In genomic region chr7:7956531-7957221, GRCh38 we compare ENCODE assay signal across 15 cellular contexts. TPM values are rescaled to one million over a fixed set of nuclear protein-coding genes. Genes with fewer than 3 reads are reported as not detected.
DNase-seq lines count a peak whose midpoint lies in the region; ATAC-seq and TF ChIP-seq lines count a peak whose summit lies in the region.
"Had no signal": no experiment of that assay in that cellular context is flagged by ENCODE, and none has a peak within 500 bp of the region (broad histone marks: within the 10 kb centered on the region; RNA-seq: fewer than 3 reads in every experiment).

No MANE protein-coding gene starts in this region.

- no peaks in the 10 kb centered on the region for H3K4me1 Mint-ChIP-seq in stimulated activated naive CD8-positive, alpha-beta T cell treated with anti-CD3 and anti-CD28 coated beads, Interleukin-15, amount 100 ng/mL, for 72 hours

- H3K4me2 ChIP-seq in PC-9: peak overlapping the region; percentile 56

- peak; percentile 8 for DNase-seq in NCI-H2029 (lab: John Stamatoyannopoulos, UW)
- no peak for DNase-seq in NCI-H2029 treated with DMSO at 0.1 percent for 48 hours (lab: John Stamatoyannopoulos, UW)
- peak; percentile 41 to 93 for DNase-seq in PC-9
- DNase-seq in fibroblast of the aortic adventitia (ENCODE audit: low read depth): peak; percentile 62
- DNase-seq in upper lobe of left lung: peak in 1 of 2 donors; percentile 78
- DNase-seq in stimulated activated naive CD8-positive, alpha-beta T cell treated with anti-CD3 and anti-CD28 coated beads, Interleukin-15, amount 100 ng/mL, for 72 hours: no peak
- DNase-seq in aorta: no peak
- DNase-seq in NCI-H2227 (lab: John Stamatoyannopoulos, UW; ENCODE audit: unreplicated experiment): no peak
- DNase-seq: H9, head of caudate nucleus, NCI-H82, spleen, tibial artery had no signal

- WGBS in upper lobe of left lung, 2 donors: 63 to 70% methylated on average over 3 of the region's 3 CpGs
- WGBS in aorta, 2 donors: 76 to 82% methylated on average over 3 of the region's 3 CpGs

- H3K79me2 ChIP-seq in PC-9 (ENCODE audit: low read depth): no peaks in the 10 kb centered on the region

- intact Hi-C loops in PC-9 (cut with micrococcal nuclease; ENCODE audit: unreplicated experiment): loop anchor here (1.0 kb wide), 2 partner anchors 12 to 45 kb away; partner anchors contain the start of gene GLCCI1
- intact Hi-C loops in aorta (cut with DNase I): no loop called here

- H2AFZ ChIP-seq in PC-9: no peak overlapping the region

- H3K27ac ChIP-seq in PC-9 (peak overlapping the region; percentile 76), upper lobe of left lung (peak overlapping the region in 3 of 4 donors; percentile 33 to 53 (median 45)), aorta (ENCODE audit: low read depth in 1 of 2, low read length in 2 of 2) (no peak overlapping the region)
- H3K27ac ChIP-seq: coronary artery, spleen, tibial artery had no signal

- no peaks in the 10 kb centered on the region for H3K27me3 Mint-ChIP-seq in stimulated activated naive CD8-positive, alpha-beta T cell treated with anti-CD3 and anti-CD28 coated beads, Interleukin-15, amount 100 ng/mL, for 72 hours

- H3F3A ChIP-seq in PC-9 (ENCODE audit: insufficient read depth, low read depth): peaks cover 18% of the 10 kb centered on the region

- no peak for TF ChIP-seq POLR2A in upper lobe of left lung (IDR thresholded peaks at IDR 0.05)

- no peaks in the 10 kb centered on the region; the same call in 1 of the 2 replicates for H3K9me3 ChIP-seq in PC-9 (ENCODE audit: insufficient read depth, low read depth)
- no peaks in the 10 kb centered on the region for H3K9me3 ChIP-seq in upper lobe of left lung
- no peaks in the 10 kb centered on the region for H3K9me3 ChIP-seq in aorta (ENCODE audit: control insufficient read depth, low read length)
- H3K9me3 ChIP-seq: spleen, tibial artery had no signal

- no peak for TF ChIP-seq CTCF in PC-9 (conservative IDR thresholded peaks at IDR 0.05)
- no peak for TF ChIP-seq CTCF in fibroblast of the aortic adventitia (IDR thresholded peaks at IDR 0.05; ENCODE audit: insufficient read depth, low read length)
- TF ChIP-seq CTCF in upper lobe of left lung (IDR thresholded peaks at IDR 0.05): no peak

- peak in 2 of 4 donors; percentile 60 to 85 for TF ChIP-seq EP300 in upper lobe of left lung (IDR thresholded peaks at IDR 0.05)

- H3K9me3 Mint-ChIP-seq in stimulated activated naive CD8-positive, alpha-beta T cell treated with anti-CD3 and anti-CD28 coated beads, Interleukin-15, amount 100 ng/mL, for 72 hours: no peaks in the 10 kb centered on the region
- H3K9me3 Mint-ChIP-seq: activated naive CD4-positive, alpha-beta T cell treated with anti-CD3 and anti-CD28 coated beads, Interleukin-2, amount 50 U/mL, for 72 hours; H9 had no signal

- H4K20me1 ChIP-seq in PC-9 (ENCODE audit: insufficient read depth): no peaks in the 10 kb centered on the region

- H3K9me2 ChIP-seq in PC-9 (ENCODE audit: insufficient read depth): no peaks in the 10 kb centered on the region

- H3K27ac Mint-ChIP-seq in stimulated activated naive CD8-positive, alpha-beta T cell treated with anti-CD3 and anti-CD28 coated beads, Interleukin-15, amount 100 ng/mL, for 72 hours: no peak overlapping the region

- CTCF ChIA-PET in PC-9 (lab: Charles Lee): no interaction called here

- H3K4me3 Mint-ChIP-seq in stimulated activated naive CD8-positive, alpha-beta T cell treated with anti-CD3 and anti-CD28 coated beads, Interleukin-15, amount 100 ng/mL, for 72 hours: no peak overlapping the region
- H3K4me3 Mint-ChIP-seq: H9 had no signal

- BruUV-seq in PC-9 (replicated peaks; lab: Mats Ljungman, UMichigan): no TSS peak

- H3K27me3 ChIP-seq in PC-9 (ENCODE audit: insufficient read depth, low read depth) (no peaks in the 10 kb centered on the region), upper lobe of left lung (no peaks in the 10 kb centered on the region), aorta (ENCODE audit: control insufficient read depth in 1 of 2, insufficient read depth in 2 of 2, low read length in 1 of 2) (no peaks in the 10 kb centered on the region)
- H3K27me3 ChIP-seq: spleen, tibial artery had no signal

- ATAC-seq in upper lobe of left lung (ENCODE audit: low FRiP score in 2 of 2) (peak; percentile 73 to 94), aorta (ENCODE audit: low FRiP score) (no peak)
- ATAC-seq in stimulated activated naive CD8-positive, alpha-beta T cell treated with anti-CD3 and anti-CD28 coated beads, Interleukin-15, amount 100 ng/mL, for 72 hours: no peak
- ATAC-seq: activated naive CD4-positive, alpha-beta T cell treated with anti-CD3 and anti-CD28 coated beads, Interleukin-2, amount 50 U/mL, for 72 hours had no signal

- H3K36me3 ChIP-seq in PC-9 (ENCODE audit: low read depth) (no peaks in the 10 kb centered on the region), upper lobe of left lung (no peaks in the 10 kb centered on the region), aorta (ENCODE audit: control insufficient read depth in 1 of 2, insufficient read depth in 2 of 2, low read length in 1 of 2) (no peaks in the 10 kb centered on the region)
- H3K36me3 ChIP-seq: spleen, tibial artery had no signal

- peak overlapping the region; percentile 2; the same call in 1 of the 2 replicates for H3K4me3 ChIP-seq in PC-9
- H3K4me3 ChIP-seq in fibroblast of the aortic adventitia (ENCODE audit: low read depth, low read length): no peak overlapping the region
- H3K4me3 ChIP-seq in upper lobe of left lung: no peak overlapping the region
- no peak overlapping the region for H3K4me3 ChIP-seq in aorta (ENCODE audit: low read length in 2 of 2)
- H3K4me3 ChIP-seq: coronary artery, spleen, tibial artery had no signal

- peaks cover 37% of the 10 kb centered on the region for H3K4me1 ChIP-seq in PC-9 (replicated peaks; ENCODE audit: insufficient read depth)
- H3K4me1 ChIP-seq in upper lobe of left lung: peaks cover 0 to 14% (median 0%) of the 10 kb centered on the region in 4 donors
- H3K4me1 ChIP-seq in aorta (ENCODE audit: control insufficient read depth in 1 of 2, insufficient read depth in 2 of 2, low read length in 2 of 2): no peaks in the 10 kb centered on the region
- H3K4me1 ChIP-seq: spleen, tibial artery had no signal

- POLR2A ChIA-PET in PC-9 (lab: Charles Lee; ENCODE audit: unreplicated experiment): interaction anchor here (0.7 kb wide), 1 partner anchor 315 kb away, joined by 3 read pairs; no protein-coding TSS in a partner anchor

RNA-seq across cellular contexts. Expression of gene GLCCI1, which starts 11.9 kb away (rescaled TPM):
- 34.3 and 42.1 TPM in 2 replicates for total RNA-seq in PC-9 (2021)
- 2.1 and 11.7 TPM in 2 replicates for total RNA-seq in fibroblast of the aortic adventitia (ENCODE audit: low replicate concordance)
- 100 to 1,000 TPM in 1 of 6 donors, 10 to 100 TPM in 5; 27.4 to 240 (median 46.6) TPM for total RNA-seq in upper lobe of left lung
- 10 to 100 TPM in 1 of 2 donors, 1 to 10 TPM in 1; 8.4 to 12.0 TPM for total RNA-seq in aorta
- 1 to 10 TPM; 2.1 to 7.5 TPM for polyA plus RNA-seq in aorta

Comparison
In these comparisons a context has a peak if more than half of its experiments do, and no peak if none do; other contexts are left out.
1. DNase-seq: peak in NCI-H2029 (single experiment), PC-9 (2 of 2) and fibroblast of the aortic adventitia (single experiment); none in NCI-H2029 treated with DMSO at 0.1 percent for 48 hours (single experiment), stimulated activated naive CD8-positive, alpha-beta T cell treated with anti-CD3 and anti-CD28 coated beads, Interleukin-15, amount 100 ng/mL, for 72 hours (0 of 2), aorta (0 of 2) and NCI-H2227 (single experiment).
2. H3K27ac ChIP-seq: peak in PC-9 (single experiment) and upper lobe of left lung (3 of 4); none in aorta (0 of 2).
3. ATAC-seq: peak in upper lobe of left lung (2 of 2); none in stimulated activated naive CD8-positive, alpha-beta T cell treated with anti-CD3 and anti-CD28 coated beads, Interleukin-15, amount 100 ng/mL, for 72 hours (single experiment) and aorta (single experiment).